In the genomic region with DNA sequence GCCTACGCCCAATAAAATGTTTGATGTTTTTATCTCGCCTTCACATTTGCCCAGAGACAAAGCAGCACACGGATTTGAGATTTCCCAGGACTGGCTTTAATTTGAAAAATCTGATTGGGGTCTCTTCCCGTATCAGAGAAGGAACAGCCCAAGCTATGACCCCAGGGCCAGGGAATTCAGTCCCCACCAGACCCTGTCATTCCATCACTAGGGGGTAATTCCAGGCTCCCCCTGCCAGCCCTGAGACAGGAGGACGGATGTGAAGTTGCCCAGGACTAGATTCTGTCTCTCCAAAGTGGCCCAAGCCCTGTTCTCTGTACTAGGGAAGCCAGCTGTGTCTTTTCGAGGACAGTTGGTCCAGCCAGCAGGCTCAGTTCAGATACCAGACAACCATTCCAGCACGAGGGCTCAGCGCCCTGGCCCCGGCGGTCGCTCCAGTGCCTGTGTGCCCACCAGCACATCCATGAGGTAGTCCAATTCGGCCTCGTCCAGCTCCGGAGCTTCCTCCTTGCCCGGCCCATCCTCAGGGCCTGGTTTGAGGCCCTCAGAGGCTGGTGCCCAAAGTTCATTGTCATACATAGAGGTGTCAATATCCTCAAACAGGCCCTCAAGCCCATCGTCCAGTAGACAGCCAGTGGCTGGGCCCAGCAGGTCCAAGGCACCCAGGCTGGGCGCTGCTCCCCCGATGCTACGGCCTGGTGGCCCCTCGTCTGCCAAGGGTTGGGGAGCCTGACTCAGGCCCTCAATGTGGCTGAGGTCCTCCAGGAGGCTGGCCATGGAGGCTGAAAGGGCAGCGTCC, we compare ENCODE assay signal across 11 cellular contexts. TPM values are rescaled to one million over a fixed set of nuclear protein-coding genes. Genes with fewer than 3 reads are reported as not detected.
DNase-seq lines count a peak whose midpoint lies in the region; ATAC-seq, FAIRE-seq and TF ChIP-seq lines count a peak whose summit lies in the region.
"Had no signal": no experiment of that assay in that cellular context is flagged by ENCODE, and none has a peak within 500 bp of the region (broad histone marks: within the 10 kb centered on the region; RNA-seq: fewer than 3 reads in every experiment).

No MANE protein-coding gene starts in this region.

- BruUV-seq in Panc1 (replicated peaks; lab: Mats Ljungman, UMichigan): no TSS peak

- H3K14ac ChIP-seq in H1 (ENCODE audit: insufficient read length): no peak overlapping the region

- H3K36me3 Mint-ChIP-seq in CD4-positive, CD25-positive, alpha-beta regulatory T cell: no peaks in the 10 kb centered on the region
- H3K36me3 Mint-ChIP-seq in osteocyte (ENCODE audit: unreplicated experiment): peaks cover 3% of the 10 kb centered on the region

- CTCF ChIA-PET in Panc1 (lab: Charles Lee) (interaction anchor here (1.9 kb wide), 1 partner anchor 42 kb away, joined by 5 read pairs; no protein-coding TSS in a partner anchor), H1 (lab: Charles Lee; ENCODE audit: partially characterized antibody) (interaction anchor here (0.5 to 3.3 kb wide), 10 partner anchors 9 to 184 kb away, joined by 3 to 16 read pairs (median 6); a partner anchor contains a TSS)

- no peak overlapping the region for H3K4me2 ChIP-seq in H1 (ENCODE audit: insufficient read depth in 1 of 2, low read depth in 2 of 2, low read length in 2 of 2)

- H2BK15ac ChIP-seq in H1 (ENCODE audit: low read length): peak overlapping the region; percentile 61; the same call in 1 of the 2 replicates

- TF ChIP-seq CTCF in Panc1 (IDR thresholded peaks at IDR 0.05): no peak
- TF ChIP-seq CTCF in H1 (IDR thresholded peaks at IDR 0.05; ENCODE audit: control extremely low read depth in 1 of 3, insufficient read depth in 1 of 3, low read depth in 1 of 3, low read length in 3 of 3): no peak
- no peak for TF ChIP-seq CTCF in osteocyte (IDR thresholded peaks at IDR 0.05)
- TF ChIP-seq CTCF in GM10266 (IDR thresholded peaks at IDR 0.05; ENCODE audit: control insufficient read depth, insufficient read depth, low read depth, missing control alignments): no peak

- H2AFZ ChIP-seq in H1 (ENCODE audit: low read length): no peak overlapping the region

- H4K91ac ChIP-seq in H1 (replicated peaks; ENCODE audit: insufficient read length, low read length): peak overlapping the region; percentile 31

- H3K79me1 ChIP-seq in H1 (ENCODE audit: low read depth, low read length): no peaks in the 10 kb centered on the region; the same call in 1 of the 2 replicates

- peaks cover 42% of the 10 kb centered on the region for H3K4me1 ChIP-seq in CD4-positive, CD25-positive, alpha-beta regulatory T cell (ENCODE audit: control insufficient read depth, insufficient read depth, low read length, poor library complexity, severe bottlenecking)
- peaks cover 25% of the 10 kb centered on the region for H3K4me1 ChIP-seq in Panc1 (ENCODE audit: control insufficient read depth, insufficient read depth, low read length)
- peaks cover 0 to 8% (median 4%) of the 10 kb centered on the region in 4 experiments; a peak in 5 of 7 replicates for H3K4me1 ChIP-seq in H1 (replicated peaks in 1 of 4; ENCODE audit: control insufficient read depth in 3 of 4, insufficient read depth in 4 of 4, low read length in 3 of 4)
- H3K4me1 ChIP-seq in HAP-1: peaks cover 9% of the 10 kb centered on the region

- no peak overlapping the region; the same call in 1 of the 2 replicates for H4K8ac ChIP-seq in H1 (ENCODE audit: extremely low read depth, insufficient read depth, low read length)

- WGBS in H1 (ENCODE audit: extremely low coverage in 1 of 2, insufficient coverage in 1 of 2, insufficient read length in 1 of 2, insufficient replicate concordance in 2 of 2, low coverage in 1 of 2, low lambda C conversion rate in 2 of 2, missing lambda C conversion rate in 1 of 2), 2 experiments: 90% methylated on average over 21 of the region's 21 CpGs; no CpG with 5 or more reads in 1 of the 2 experiments

- H3K9me3 ChIP-seq in CD4-positive, CD25-positive, alpha-beta regulatory T cell (ENCODE audit: control insufficient read depth in 2 of 2, low read length in 2 of 2): no peaks in the 10 kb centered on the region
- H3K9me3 ChIP-seq in Panc1 (ENCODE audit: control insufficient read depth, insufficient read depth, low read depth, low read length): no peaks in the 10 kb centered on the region
- H3K9me3 ChIP-seq in H1 (ENCODE audit: insufficient read depth in 2 of 2, low read depth in 1 of 2, low read length in 1 of 2): no peaks in the 10 kb centered on the region
- H3K9me3 ChIP-seq in HAP-1: no peaks in the 10 kb centered on the region

- ATAC-seq in CD4-positive, CD25-positive, alpha-beta regulatory T cell (ENCODE audit: low read depth in 2 of 2): no peak
- ATAC-seq in Panc1: no peak

- H3K23ac ChIP-seq in H1 (ENCODE audit: insufficient read length): no peak overlapping the region

- H3K18ac ChIP-seq in H1 (ENCODE audit: extremely low read depth, low read length): no peak overlapping the region; the same call in 1 of the 2 replicates

- peaks cover 0 to 44% (median 28%) of the 10 kb centered on the region in 4 donors for H3K4me1 Mint-ChIP-seq in CD4-positive, CD25-positive, alpha-beta regulatory T cell
- H3K4me1 Mint-ChIP-seq in osteocyte (ENCODE audit: unreplicated experiment): peaks cover 34% of the 10 kb centered on the region

- no peak overlapping the region for H3K4ac ChIP-seq in H1 (replicated peaks; ENCODE audit: insufficient read length, low read depth, low read length)

- H3K4me3 ChIP-seq in CD4-positive, CD25-positive, alpha-beta regulatory T cell (ENCODE audit: low read depth, low read length): no peak overlapping the region
- H3K4me3 ChIP-seq in Panc1 (ENCODE audit: low read depth in 2 of 2, low read length in 2 of 2): peak overlapping the region in 1 of 2 experiments; percentile 64; a peak in 1 of 4 replicates
- no peak overlapping the region for H3K4me3 ChIP-seq in H1 (ENCODE audit: extremely low read depth in 1 of 4, insufficient read depth in 2 of 4, low read depth in 3 of 4, low read length in 4 of 4)
- H3K4me3 ChIP-seq in HAP-1: no peak overlapping the region

- no peaks in the 10 kb centered on the region for H3K27me3 ChIP-seq in CD4-positive, CD25-positive, alpha-beta regulatory T cell (ENCODE audit: control insufficient read depth, insufficient read depth, low read length)
- H3K27me3 ChIP-seq in Panc1 (ENCODE audit: control insufficient read depth, insufficient read depth, low read length): no peaks in the 10 kb centered on the region
- no peaks in the 10 kb centered on the region; a peak in 1 of 7 replicates for H3K27me3 ChIP-seq in H1 (replicated peaks in 1 of 4; ENCODE audit: control insufficient read depth in 3 of 4, extremely low read depth in 1 of 4, insufficient read depth in 3 of 4, low read length in 3 of 4)
- no peaks in the 10 kb centered on the region for H3K27me3 ChIP-seq in HAP-1 (ENCODE audit: low read depth)

- H3K79me2 ChIP-seq in H1 (ENCODE audit: control insufficient read depth in 1 of 2, insufficient read depth in 2 of 2, low read length in 2 of 2): no peaks in the 10 kb centered on the region

- H2BK12ac ChIP-seq in H1 (ENCODE audit: low read depth, low read length): no peak overlapping the region

- H2BK20ac ChIP-seq in H1 (ENCODE audit: low read length): no peak overlapping the region

- DNase-seq in CD4-positive, CD25-positive, alpha-beta regulatory T cell: no peak
- DNase-seq in Panc1 (ENCODE audit: low read depth, low spot score): no peak
- DNase-seq in H1 (ENCODE audit: low read depth in 1 of 2, low spot score in 2 of 2): no peak
- no peak for DNase-seq in osteocyte (ENCODE audit: extremely low spot score, unreplicated experiment)
- DNase-seq in HAP-1 (ENCODE audit: low spot score in 2 of 2): no peak
- no peak for DNase-seq in GM10266 (ENCODE audit: extremely low spot score)
- DNase-seq in AML-193 (lab: John Stamatoyannopoulos, UW): no peak
- DNase-seq in activated CD4-positive, CD25-positive, alpha-beta regulatory T cell treated with anti-CD3 and anti-CD28 coated beads, Interleukin-2, amount 50 U/mL, for 72 hours: no peak
- DNase-seq: foreskin melanocyte, GF-D8, SIG-M5 had no signal

- in situ Hi-C loops in Panc1 (cut with HindIII; ENCODE audit: low pct_unique_long_range_greater_than_20kb, low sequenced_read_pairs): no loop called here
- in situ Hi-C loops in HAP-1 (cut with MboI; ENCODE audit: low sequenced_read_pairs): no loop called here

- no peak overlapping the region for H4K5ac ChIP-seq in H1 (ENCODE audit: insufficient read length, low read depth, low read length)

- H3K27ac ChIP-seq in CD4-positive, CD25-positive, alpha-beta regulatory T cell (ENCODE audit: insufficient read depth, low read length, poor library complexity, severe bottlenecking): no peak overlapping the region
- H3K27ac ChIP-seq in Panc1 (ENCODE audit: low read length) (peak overlapping the region; percentile 92), H1 (ENCODE audit: low read depth, low read length) (no peak overlapping the region)

- intact Hi-C loops in Panc1 (cut with micrococcal nuclease; ENCODE audit: unreplicated experiment): no loop called here

- H3K9ac ChIP-seq in H1 (replicated peaks in 1 of 4; ENCODE audit: extremely low read depth in 1 of 4, low read depth in 3 of 4, low read length in 3 of 4): 0 out of 7 replicates have a peak overlapping the region, but pooled peaks of 1 of the 4 experiments have one; percentile 20

- no peak for TF ChIP-seq RAD21 in H1 (IDR thresholded peaks at IDR 0.05 in 1 of 2, conservative IDR thresholded peaks at IDR 0.05 in 1 of 2; ENCODE audit: low read depth in 2 of 2, low read length in 2 of 2)

- peaks cover 12% of the 10 kb centered on the region for H3K23me2 ChIP-seq in H1 (ENCODE audit: low read depth, low read length)

- H3K36me3 ChIP-seq in CD4-positive, CD25-positive, alpha-beta regulatory T cell (ENCODE audit: control insufficient read depth, insufficient read depth, low read length): peaks cover 6% of the 10 kb centered on the region
- H3K36me3 ChIP-seq in Panc1 (ENCODE audit: control insufficient read depth, insufficient read depth, low read length): peaks cover 4% of the 10 kb centered on the region; the same call in 1 of the 2 replicates
- H3K36me3 ChIP-seq in H1 (ENCODE audit: control insufficient read depth in 2 of 4, insufficient read depth in 4 of 4, low read length in 3 of 4): peaks cover 0 to 2% (median 0%) of the 10 kb centered on the region in 4 experiments; a peak in 2 of 8 replicates
- H3K36me3 ChIP-seq in HAP-1 (replicated peaks): no peaks in the 10 kb centered on the region; the same call in 1 of the 2 replicates

- peak overlapping the region; percentile 86; the same call in 1 of the 2 replicates for H2AK5ac ChIP-seq in H1 (ENCODE audit: low read depth, low read length)

- H3K9me3 Mint-ChIP-seq in CD4-positive, CD25-positive, alpha-beta regulatory T cell: peaks cover 0 to 2% (median 0%) of the 10 kb centered on the region in 7 donors
- no peaks in the 10 kb centered on the region for H3K9me3 Mint-ChIP-seq in osteocyte (ENCODE audit: unreplicated experiment)

- POLR2A ChIA-PET in Panc1 (lab: Charles Lee) (no interaction called here), H1 (lab: Charles Lee; ENCODE audit: partially characterized antibody) (interaction anchor here (0.8 to 3.1 kb wide), 6 partner anchors 10 to 30 kb away, joined by 3 to 20 read pairs (median 4); a partner anchor contains a TSS)

- no peak overlapping the region for H2BK5ac ChIP-seq in H1 (ENCODE audit: low read depth, low read length)

- no peak for TF ChIP-seq EP300 in H1 (IDR thresholded peaks at IDR 0.05; ENCODE audit: borderline replicate concordance in 1 of 2, low read depth in 2 of 2, low read length in 2 of 2)

- H4K20me1 ChIP-seq in H1 (replicated peaks in 1 of 2; ENCODE audit: control insufficient read depth in 1 of 2, insufficient read depth in 2 of 2, low read length in 2 of 2): no peaks in the 10 kb centered on the region

- H3K56ac ChIP-seq in H1 (replicated peaks; ENCODE audit: insufficient read length, low read depth, low read length): no peak overlapping the region

- no peak overlapping the region for H2BK120ac ChIP-seq in H1 (replicated peaks; ENCODE audit: low read depth, low read length)

- peak overlapping the region; percentile 87 to 96 (median 90) for H3K4me3 Mint-ChIP-seq in CD4-positive, CD25-positive, alpha-beta regulatory T cell
- no peak overlapping the region for H3K4me3 Mint-ChIP-seq in osteocyte (ENCODE audit: unreplicated experiment)

- H3K27ac Mint-ChIP-seq in CD4-positive, CD25-positive, alpha-beta regulatory T cell: peak overlapping the region; percentile 32 to 95 (median 42)
- peak overlapping the region; percentile 92 for H3K27ac Mint-ChIP-seq in osteocyte (ENCODE audit: unreplicated experiment)

- TF ChIP-seq POLR2A in H1 (IDR thresholded peaks at IDR 0.05; ENCODE audit: control extremely low read depth in 1 of 2, low read depth in 2 of 2, low read length in 2 of 2): no peak

- FAIRE-seq in H1 (lab: Jason Lieb, UNC): no peak

- peaks cover 28% of the 10 kb centered on the region for H3K27me3 Mint-ChIP-seq in CD4-positive, CD25-positive, alpha-beta regulatory T cell
- no peaks in the 10 kb centered on the region for H3K27me3 Mint-ChIP-seq in osteocyte (ENCODE audit: unreplicated experiment)

RNA-seq across cellular contexts. Expression of a gene that starts 3.2 kb away (rescaled TPM):
- 17.0 TPM for total RNA-seq in CD4-positive, CD25-positive, alpha-beta regulatory T cell
- 1 to 10 TPM; 5.5 to 8.5 (median 5.9) TPM for polyA plus RNA-seq in CD4-positive, CD25-positive, alpha-beta regulatory T cell
- total RNA-seq in Panc1 (2021; ENCODE audit: unreplicated experiment): 13.4 TPM
- polyA plus RNA-seq in Panc1 (2012; ENCODE audit: insufficient read length): 13.7 TPM
- total RNA-seq in H1 (2021; fragmentation: NEBNext Ultra II Directional; extraction: Animal tissue kit (Norgen Biotek cat#: 25700)): 4.9 and 5.4 TPM in 2 replicates
- polyA plus RNA-seq in H1 (2011; rRNA removed): 6.6 and 8.0 TPM in 2 replicates
- 5.9 TPM for polyA plus RNA-seq in H1 (2011; cell fraction: cytosol; rRNA removed)
- polyA plus RNA-seq in H1 (2011; cell fraction: nucleus; rRNA removed): 5.4 TPM
- 3.8 to 5.5 TPM (median 4.9 TPM) in 4 replicates for polyA plus RNA-seq in H1 (2012, experiment 1 of 2)
- polyA plus RNA-seq in H1 (2012, experiment 2 of 2): 6.4 TPM
- 3.4 TPM for polyA plus RNA-seq in H1 (2013, experiment 1 of 2)
- polyA plus RNA-seq in H1 (2013, experiment 2 of 2): 3.1 TPM
- polyA minus RNA-seq in H1 (2011; rRNA and poly(A)+ RNA removed): 1.3 and 2.1 TPM in 2 replicates
- polyA minus RNA-seq in H1 (2011; cell fraction: cytosol; rRNA and poly(A)+ RNA removed): 2.4 TPM
- 2.6 TPM for polyA minus RNA-seq in H1 (2011; cell fraction: nucleus; rRNA and poly(A)+ RNA removed)
- 13.3 and 13.8 TPM in 2 replicates for total RNA-seq in osteocyte

RNA-seq across cellular contexts. Expression of a gene that starts 9.4 kb away (rescaled TPM):
- total RNA-seq in CD4-positive, CD25-positive, alpha-beta regulatory T cell: 1.3 TPM
- polyA plus RNA-seq in CD4-positive, CD25-positive, alpha-beta regulatory T cell: under 1 TPM in 3 of 4 donors, not detected in 1; 0.08 to 0.55 (median 0.22) TPM
- total RNA-seq in Panc1 (2021; ENCODE audit: unreplicated experiment) (3.4 TPM), osteocyte (5.0 and 5.7 TPM in 2 replicates)
- 4.0 TPM for polyA plus RNA-seq in Panc1 (2012; ENCODE audit: insufficient read length)
- total RNA-seq in H1 (2021; fragmentation: NEBNext Ultra II Directional; extraction: Animal tissue kit (Norgen Biotek cat#: 25700)): 5.8 and 6.0 TPM in 2 replicates
- polyA plus RNA-seq in H1 (2011; rRNA removed): 2.8 and 3.8 TPM in 2 replicates
- polyA plus RNA-seq in H1 (2011; cell fraction: cytosol; rRNA removed): 5.0 TPM
- polyA plus RNA-seq in H1 (2011; cell fraction: nucleus; rRNA removed): 5.2 TPM
- 5.4 to 9.9 TPM (median 8.0 TPM) in 4 replicates for polyA plus RNA-seq in H1 (2012, experiment 1 of 2)
- 4.6 TPM for polyA plus RNA-seq in H1 (2012, experiment 2 of 2)
- 2.8 TPM for polyA plus RNA-seq in H1 (2013, experiment 1 of 2)
- polyA plus RNA-seq in H1 (2013, experiment 2 of 2): 2.9 TPM
- polyA minus RNA-seq in H1 (2011; rRNA and poly(A)+ RNA removed): 1.9 and 2.1 TPM in 2 replicates
- 1.7 TPM for polyA minus RNA-seq in H1 (2011; cell fraction: cytosol; rRNA and poly(A)+ RNA removed)
- 4.2 TPM for polyA minus RNA-seq in H1 (2011; cell fraction: nucleus; rRNA and poly(A)+ RNA removed)

RNA-seq across cellular contexts. Expression of a gene that starts 21.5 kb away (rescaled TPM):
- total RNA-seq in CD4-positive, CD25-positive, alpha-beta regulatory T cell: 19.5 TPM
- 1 to 10 TPM; 3.1 to 7.6 (median 6.3) TPM for polyA plus RNA-seq in CD4-positive, CD25-positive, alpha-beta regulatory T cell
- total RNA-seq in Panc1 (2021; ENCODE audit: unreplicated experiment) (35.7 TPM), osteocyte (31.4 and 33.4 TPM in 2 replicates)
- polyA plus RNA-seq in Panc1 (2012; ENCODE audit: insufficient read length): 39.6 TPM
- 32.1 and 33.4 TPM in 2 replicates for total RNA-seq in H1 (2021; fragmentation: NEBNext Ultra II Directional; extraction: Animal tissue kit (Norgen Biotek cat#: 25700))
- polyA plus RNA-seq in H1 (2011; rRNA removed): 15.1 and 23.5 TPM in 2 replicates
- 14.4 TPM for polyA plus RNA-seq in H1 (2011; cell fraction: cytosol; rRNA removed)
- 17.5 TPM for polyA plus RNA-seq in H1 (2011; cell fraction: nucleus; rRNA removed)
- polyA plus RNA-seq in H1 (2012, experiment 1 of 2): 19.0 to 27.4 TPM (median 21.0 TPM) in 4 replicates
- polyA plus RNA-seq in H1 (2012, experiment 2 of 2): 29.2 TPM
- polyA plus RNA-seq in H1 (2013, experiment 1 of 2): 11.0 TPM
- polyA plus RNA-seq in H1 (2013, experiment 2 of 2): 10.4 TPM
- polyA minus RNA-seq in H1 (2011; rRNA and poly(A)+ RNA removed): 18.8 and 25.3 TPM in 2 replicates
- 34.3 TPM for polyA minus RNA-seq in H1 (2011; cell fraction: cytosol; rRNA and poly(A)+ RNA removed)
- polyA minus RNA-seq in H1 (2011; cell fraction: nucleus; rRNA and poly(A)+ RNA removed): 11.6 TPM

RNA-seq across cellular contexts. Expression of a gene that starts 32.6 kb away (rescaled TPM):
- not detected for total RNA-seq in CD4-positive, CD25-positive, alpha-beta regulatory T cell
- not detected for polyA plus RNA-seq in CD4-positive, CD25-positive, alpha-beta regulatory T cell
- total RNA-seq in Panc1 (2021; ENCODE audit: unreplicated experiment): 0.13 TPM
- 0.15 TPM for polyA plus RNA-seq in Panc1 (2012; ENCODE audit: insufficient read length)
- total RNA-seq in H1 (2021; fragmentation: NEBNext Ultra II Directional; extraction: Animal tissue kit (Norgen Biotek cat#: 25700)): 0.15 and 0.29 TPM in 2 replicates
- polyA plus RNA-seq in H1 (2011; rRNA removed): 0.57 and 0.88 TPM in 2 replicates
- 0.70 TPM for polyA plus RNA-seq in H1 (2011; cell fraction: cytosol; rRNA removed)
- polyA plus RNA-seq in H1 (2011; cell fraction: nucleus; rRNA removed): 0.66 TPM
- polyA plus RNA-seq in H1 (2012, experiment 1 of 2): 0.31 to 0.48 TPM (median 0.34 TPM) in 4 replicates
- polyA plus RNA-seq in H1 (2012, experiment 2 of 2): 0.16 TPM
- 0.18 TPM for polyA plus RNA-seq in H1 (2013, experiment 1 of 2)
- polyA plus RNA-seq in H1 (2013, experiment 2 of 2): 0.26 TPM
- polyA minus RNA-seq in H1 (2011; rRNA and poly(A)+ RNA removed): 0.09 and 0.37 TPM in 2 replicates
- polyA minus RNA-seq in H1 (2011; cell fraction: cytosol; rRNA and poly(A)+ RNA removed): 0.44 TPM
- 0.30 TPM for polyA minus RNA-seq in H1 (2011; cell fraction: nucleus; rRNA and poly(A)+ RNA removed)
- total RNA-seq in osteocyte: 0.21 and 0.29 TPM in 2 replicates

RNA-seq across cellular contexts. Expression of a gene that starts 42.9 kb away (rescaled TPM):
- 6.2 TPM for total RNA-seq in CD4-positive, CD25-positive, alpha-beta regulatory T cell
- 10 to 100 TPM; 19.1 to 48.6 (median 24.1) TPM for polyA plus RNA-seq in CD4-positive, CD25-positive, alpha-beta regulatory T cell
- 45.6 TPM for total RNA-seq in Panc1 (2021; ENCODE audit: unreplicated experiment)
- polyA plus RNA-seq in Panc1 (2012; ENCODE audit: insufficient read length): 105 TPM
- total RNA-seq in H1 (2021; fragmentation: NEBNext Ultra II Directional; extraction: Animal tissue kit (Norgen Biotek cat#: 25700)): 28.7 and 32.3 TPM in 2 replicates
- polyA plus RNA-seq in H1 (2011; rRNA removed): 182 and 196 TPM in 2 replicates
- 134 TPM for polyA plus RNA-seq in H1 (2011; cell fraction: cytosol; rRNA removed)
- polyA plus RNA-seq in H1 (2011; cell fraction: nucleus; rRNA removed): 82.5 TPM
- polyA plus RNA-seq in H1 (2012, experiment 1 of 2): 36.4 to 73.2 TPM (median 66.2 TPM) in 4 replicates
- polyA plus RNA-seq in H1 (2012, experiment 2 of 2): 60.9 TPM
- 43.5 TPM for polyA plus RNA-seq in H1 (2013, experiment 1 of 2)
- polyA plus RNA-seq in H1 (2013, experiment 2 of 2): 41.3 TPM
- polyA minus RNA-seq in H1 (2011; rRNA and poly(A)+ RNA removed): 37.7 and 38.8 TPM in 2 replicates
- polyA minus RNA-seq in H1 (2011; cell fraction: cytosol; rRNA and poly(A)+ RNA removed): 41.1 TPM
- 29.0 TPM for polyA minus RNA-seq in H1 (2011; cell fraction: nucleus; rRNA and poly(A)+ RNA removed)
- total RNA-seq in osteocyte: 45.6 and 51.5 TPM in 2 replicates
